In the genomic region with DNA sequence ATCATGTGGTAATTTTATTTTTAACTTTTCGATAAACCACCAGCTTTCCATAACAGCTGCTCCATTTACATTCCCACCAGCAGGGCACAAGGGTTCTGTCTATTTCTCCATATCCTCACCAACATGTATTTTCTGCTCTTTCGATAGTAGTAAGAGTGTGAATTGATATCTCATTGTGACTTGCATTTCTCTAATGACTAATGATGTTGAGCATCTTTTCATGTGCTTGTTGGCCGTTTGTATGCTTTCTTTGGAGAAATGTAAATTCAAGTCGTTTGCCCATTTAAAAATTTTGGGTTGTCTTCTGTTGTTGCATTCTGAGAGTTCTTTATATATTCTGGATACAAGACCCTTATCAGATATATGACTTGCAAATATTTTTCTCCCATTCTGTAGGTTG, we compare ENCODE assay signal across 27 cellular contexts. TPM values are rescaled to one million over a fixed set of nuclear protein-coding genes. Genes with fewer than 3 reads are reported as not detected.
"Had no signal": no experiment of that assay in that cellular context is flagged by ENCODE, and none has a peak within 500 bp of the region (broad histone marks: within the 10 kb centered on the region; RNA-seq: fewer than 3 reads in every experiment).

No MANE protein-coding gene starts in this region.

- H3K27ac Mint-ChIP-seq: activated CD4-positive, alpha-beta memory T cell treated with anti-CD3 and anti-CD28 coated beads, Interleukin-2, amount 10 ng/mL, durations not matched to agents 7 days and 5 days; activated naive CD8-positive, alpha-beta T cell treated with anti-CD3 and anti-CD28 coated beads, Interleukin-2, amount 50 U/mL, for 24 hours; activated T-cell treated with anti-CD3 and anti-CD28 coated beads, Interleukin-2, amount 50 U/mL, for 72 hours; nephron progenitor cell; T-helper 1 cell treated with Interleukin-12 subunit alpha and Interleukin-12 subunit beta and Interleukin-4 antibody, amounts not matched to agents 30 μg/mL and 1 μg/mL, for 36 hours had no signal

- H3K27me3 ChIP-seq: right lobe of liver, testis had no signal

- FAIRE-seq: small intestine had no signal

- H3K9me3 Mint-ChIP-seq: activated CD4-positive, alpha-beta memory T cell treated with anti-CD3 and anti-CD28 coated beads, Interleukin-2, amount 10 ng/mL, durations not matched to agents 7 days and 5 days; activated naive CD8-positive, alpha-beta T cell treated with anti-CD3 and anti-CD28 coated beads, Interleukin-2, amount 50 U/mL, for 24 hours; activated T-cell treated with anti-CD3 and anti-CD28 coated beads, Interleukin-2, amount 50 U/mL, for 72 hours; nephron progenitor cell; T-helper 1 cell treated with Interleukin-12 subunit alpha and Interleukin-12 subunit beta and Interleukin-4 antibody, amounts not matched to agents 30 μg/mL and 1 μg/mL, for 36 hours had no signal

- H3K4me3 ChIP-seq: heart left ventricle, right lobe of liver, testis had no signal

- H3K36me3 ChIP-seq: heart left ventricle, right lobe of liver had no signal

- H3K9me3 ChIP-seq: heart left ventricle, right lobe of liver, testis had no signal

- H3K4me1 Mint-ChIP-seq: activated CD4-positive, alpha-beta memory T cell treated with anti-CD3 and anti-CD28 coated beads, Interleukin-2, amount 10 ng/mL, durations not matched to agents 7 days and 5 days; nephron progenitor cell had no signal

- H3K4me3 Mint-ChIP-seq: activated CD4-positive, alpha-beta memory T cell treated with anti-CD3 and anti-CD28 coated beads, Interleukin-2, amount 10 ng/mL, durations not matched to agents 7 days and 5 days; activated naive CD8-positive, alpha-beta T cell treated with anti-CD3 and anti-CD28 coated beads, Interleukin-2, amount 50 U/mL, for 24 hours; activated T-cell treated with anti-CD3 and anti-CD28 coated beads, Interleukin-2, amount 50 U/mL, for 72 hours; brain; nephron progenitor cell; T-helper 1 cell treated with Interleukin-12 subunit alpha and Interleukin-12 subunit beta and Interleukin-4 antibody, amounts not matched to agents 30 μg/mL and 1 μg/mL, for 36 hours had no signal

- H3K27ac ChIP-seq: heart left ventricle, parathyroid adenoma, right lobe of liver, testis had no signal

- ATAC-seq: activated naive CD8-positive, alpha-beta T cell treated with anti-CD3 and anti-CD28 coated beads, Interleukin-2, amount 50 U/mL, for 24 hours; activated T-cell treated with anti-CD3 and anti-CD28 coated beads, Interleukin-2, amount 50 U/mL, for 72 hours; heart left ventricle; left cardiac atrium; right lobe of liver had no signal

- H3K4me1 ChIP-seq: parathyroid adenoma, right lobe of liver had no signal

- DNase-seq: activated CD4-positive, alpha-beta memory T cell treated with anti-CD3 and anti-CD28 coated beads, Interleukin-2, amount 10 ng/mL, durations not matched to agents 7 days and 5 days; activated CD4-positive, alpha-beta T cell treated with anti-CD3 and anti-CD28 coated beads for 4 hours; activated CD4-positive, CD25-positive, alpha-beta regulatory T cell; activated gamma-delta T cell; activated naive CD4-positive, alpha-beta T cell treated with anti-CD3 and anti-CD28 coated beads, Interleukin-2, amount 50 U/mL, for 16 hours; activated naive CD8-positive, alpha-beta T cell treated with anti-CD3 and anti-CD28 coated beads, Interleukin-2, amount 50 U/mL, for 24 hours; activated T-cell treated with anti-CD3 and anti-CD28 coated beads, Interleukin-2, amount 50 U/mL, for 72 hours; caudate nucleus; dermis blood vessel endothelial cell; effector CD8-positive, alpha-beta T cell; heart left ventricle; islet precursor cell; left cardiac atrium; midbrain; nephron progenitor cell; small intestine; stimulated activated CD4-positive, alpha-beta T cell treated with anti-CD3 and anti-CD28 coated beads, Interleukin-15, amount 100 ng/mL, for 24 hours; stimulated activated CD8-positive, alpha-beta memory T cell treated with anti-CD3 and anti-CD28 coated beads, Interleukin-4, amount 100 ng/mL, for 48 hours; stimulated activated naive CD4-positive, alpha-beta T cell; T1000; testis; trophoblast cell had no signal

RNA-seq across cellular contexts. Expression of a gene that starts 45.9 kb away (rescaled TPM):
- total RNA-seq: activated CD4-positive, alpha-beta memory T cell treated with anti-CD3 and anti-CD28 coated beads, Interleukin-2, amount 10 ng/mL, durations not matched to agents 7 days and 5 days; activated T-cell treated with anti-CD3 and anti-CD28 coated beads, Interleukin-2, amount 50 U/mL, for 72 hours had no signal
- polyA plus RNA-seq: liver had no signal
